Comparison of ENCODE assay signal across 17 cellular contexts in genomic region chr6:137849709-137850093, GRCh38. TPM values are rescaled to one million over a fixed set of nuclear protein-coding genes. Genes with fewer than 3 reads are reported as not detected.
DNase-seq lines count a peak whose midpoint lies in the region; ATAC-seq and TF ChIP-seq lines count a peak whose summit lies in the region.
"Had no signal": no experiment of that assay in that cellular context is flagged by ENCODE, and none has a peak within 500 bp of the region (broad histone marks: within the 10 kb centered on the region; RNA-seq: fewer than 3 reads in every experiment).

No MANE protein-coding gene starts in this region.

- no peaks in the 10 kb centered on the region for H3K27me3 ChIP-seq in AG04450 (ENCODE audit: control insufficient read depth, insufficient read depth, low read length)
- H3K27me3 ChIP-seq in BLaER1 treated with 17β-estradiol and CSF1 and Interleukin-3, amounts not matched to agents 10 nM and 100 nM: no peaks in the 10 kb centered on the region
- H3K27me3 ChIP-seq in SJSA1 (replicated peaks): no peaks in the 10 kb centered on the region
- H3K27me3 ChIP-seq in hepatocyte: no peaks in the 10 kb centered on the region
- H3K27me3 ChIP-seq: cardiac muscle cell, left lung, thyroid gland had no signal

- POLR2A ChIA-PET in AG04450 (lab: Yijun Ruan, JAX): interaction anchor here (0.7 to 1.0 kb wide), 2 partner anchors 25 to 89 kb away, joined by 3 to 5 read pairs; no protein-coding TSS in a partner anchor

- H3K27ac ChIP-seq in AG04450 (ENCODE audit: low read depth, low read length) (peak overlapping the region; percentile 62), SJSA1 (peak overlapping the region; percentile 98), hepatocyte (peak overlapping the region; percentile 55)
- H3K27ac ChIP-seq in BLaER1 treated with 17β-estradiol and CSF1 and Interleukin-3, amounts not matched to agents 10 nM and 100 nM: no peak overlapping the region
- H3K27ac ChIP-seq: C4-2B, cardiac muscle cell, left lung, thyroid gland had no signal

- H3K4me3 ChIP-seq in AG04450 (ENCODE audit: low read depth, low read length) (no peak overlapping the region), SJSA1 (no peak overlapping the region), hepatocyte (no peak overlapping the region)
- H3K4me3 ChIP-seq in BLaER1 treated with 17β-estradiol and CSF1 and Interleukin-3, amounts not matched to agents 10 nM and 100 nM: no peak overlapping the region
- H3K4me3 ChIP-seq: cardiac muscle cell, left lung, thyroid gland had no signal

- WGBS in hepatocyte (ENCODE audit: low lambda C conversion rate, missing lambda C conversion rate): 83% methylated on average over 2 of the region's 2 CpGs

- H3K4me2 ChIP-seq in BLaER1 treated with 17β-estradiol and CSF1 and Interleukin-3, amounts not matched to agents 10 nM and 100 nM: peak overlapping the region; percentile 19 to 85 (median 39); a peak in 21 of 22 replicates
- no peak overlapping the region for H3K4me2 ChIP-seq in hepatocyte

- H3K9me3 ChIP-seq in AG04450 (ENCODE audit: control insufficient read depth, insufficient read depth, low read length): no peaks in the 10 kb centered on the region; the same call in 1 of the 2 replicates
- H3K9me3 ChIP-seq in BLaER1 treated with 17β-estradiol and CSF1 and Interleukin-3, amounts not matched to agents 10 nM and 100 nM (replicated peaks in 1 of 11): peaks cover 0 to 22% (median 8%) of the 10 kb centered on the region in 11 experiments; a peak in 9 of 22 replicates
- H3K9me3 ChIP-seq in SJSA1 (replicated peaks): no peaks in the 10 kb centered on the region
- no peaks in the 10 kb centered on the region for H3K9me3 ChIP-seq in hepatocyte (ENCODE audit: low read depth)
- H3K9me3 ChIP-seq: left lung, thyroid gland had no signal

- H3K36me3 ChIP-seq in BLaER1 treated with 17β-estradiol and CSF1 and Interleukin-3, amounts not matched to agents 10 nM and 100 nM: peaks cover 0 to 28% (median 0%) of the 10 kb centered on the region in 11 experiments; a peak in 7 of 22 replicates
- H3K36me3 ChIP-seq in SJSA1 (no peaks in the 10 kb centered on the region), hepatocyte (replicated peaks; ENCODE audit: insufficient read depth, low read depth) (no peaks in the 10 kb centered on the region)
- H3K36me3 ChIP-seq: cardiac muscle cell, left lung, thyroid gland had no signal

- H3K4me1 ChIP-seq in BLaER1 treated with 17β-estradiol and CSF1 and Interleukin-3, amounts not matched to agents 10 nM and 100 nM: peaks cover 33 to 69% (median 52%) of the 10 kb centered on the region in 10 experiments
- peaks cover 28% of the 10 kb centered on the region for H3K4me1 ChIP-seq in SJSA1 (replicated peaks)
- H3K4me1 ChIP-seq in hepatocyte (ENCODE audit: insufficient read depth): peaks cover 11% of the 10 kb centered on the region

- TF ChIP-seq CTCF in AG04450 (IDR thresholded peaks at IDR 0.05; ENCODE audit: low read depth, low read length): no peak
- TF ChIP-seq CTCF in hepatocyte (IDR thresholded peaks at IDR 0.05; ENCODE audit: poor library complexity): no peak

- H3K9me2 ChIP-seq in hepatocyte (replicated peaks; ENCODE audit: insufficient read depth): no peaks in the 10 kb centered on the region

- H2AFZ ChIP-seq in hepatocyte: no peak overlapping the region

- H4K20me1 ChIP-seq in BLaER1 treated with 17β-estradiol and CSF1 and Interleukin-3, amounts not matched to agents 10 nM and 100 nM: no peaks in the 10 kb centered on the region
- no peaks in the 10 kb centered on the region for H4K20me1 ChIP-seq in hepatocyte (ENCODE audit: insufficient read depth, poor library complexity, severe bottlenecking)

- no peak for ATAC-seq in HG03045 (IDR thresholded peaks at IDR 0.05; ENCODE audit: unreplicated experiment)

- CTCF ChIA-PET in AG04450 (lab: Charles Lee): interaction anchor here (1.2 to 2.6 kb wide), 3 partner anchors 16 to 147 kb away, joined by 4 to 16 read pairs (median 8); partner anchors contain the start of gene TNFAIP3

- no peak overlapping the region for H3K9ac ChIP-seq in BLaER1 treated with 17β-estradiol and CSF1 and Interleukin-3, amounts not matched to agents 10 nM and 100 nM

- DNase-seq in AG04450 (ENCODE audit: low read depth, low spot score) (no peak), SJSA1 (ENCODE audit: low read depth in 1 of 2, low spot score in 2 of 2) (no peak), hepatocyte (ENCODE audit: low spot score) (no peak), NCI-H82 treated with DMSO at 0.1 percent for 48 hours (lab: John Stamatoyannopoulos, UW; ENCODE audit: unreplicated experiment) (no peak), NK-92 (lab: John Stamatoyannopoulos, UW; ENCODE audit: unreplicated experiment) (no peak), islet precursor cell (no peak)
- DNase-seq: activated gamma-delta T cell treated with Interleukin-2 at 50 U/mL for 16 hours; DMS79; effector CD8-positive, alpha-beta T cell; left lung; NCI-H1436 treated with DMSO at 0.1 percent for 48 hours; T1000; thyroid gland had no signal

- H3K79me2 ChIP-seq in hepatocyte: no peaks in the 10 kb centered on the region

RNA-seq across cellular contexts. Expression of gene TNFAIP3, which starts 17.4 kb away (rescaled TPM):
- 16.7 and 19.5 TPM in 2 replicates for polyA plus RNA-seq in AG04450 (2011; rRNA removed)
- polyA minus RNA-seq in AG04450 (2011; rRNA and poly(A)+ RNA removed): 10.5 and 13.5 TPM in 2 replicates
- 7.8 and 12.2 TPM in 2 replicates for total RNA-seq in SJSA1 (2014; rRNA removed; shearing (Covaris generic))
- 61.9 and 73.4 TPM in 2 replicates for total RNA-seq in hepatocyte
- 141 and 164 TPM in 2 replicates for polyA plus RNA-seq in hepatocyte

Comparison
In these comparisons a context has a peak if more than half of its experiments do, and no peak if none do; other contexts are left out.
1. H3K27ac ChIP-seq: peak in AG04450 (single experiment), SJSA1 (single experiment) and hepatocyte (single experiment); none in BLaER1 treated with 17β-estradiol and CSF1 and Interleukin-3, amounts not matched to agents 10 nM and 100 nM (0 of 11).